ENCODE assay signal across 24 cellular contexts in genomic region chr13:109809216-109809890, GRCh38.
"Had no signal": no experiment of that assay in that cellular context is flagged by ENCODE, and none has a peak within 500 bp of the region (broad histone marks: within the 10 kb centered on the region; RNA-seq: fewer than 3 reads in every experiment).

No MANE protein-coding gene starts in this region.

- H3K36me3 Mint-ChIP-seq: activated naive CD8-positive, alpha-beta T cell treated with anti-CD3 and anti-CD28 coated beads for 36 hours; mesothelial cell of epicardium; naive thymus-derived CD8-positive, alpha-beta T cell had no signal

- H3K36me3 ChIP-seq: gastrocnemius medialis, ovary, prostate gland, right atrium auricular region, WERI-Rb-1 had no signal

- H3K9me3 Mint-ChIP-seq: activated CD4-positive, alpha-beta T cell treated with anti-CD3 and anti-CD28 coated beads, Interleukin-2, amount 10 ng/mL, durations not matched to agents 7 days and 5 days; activated naive CD8-positive, alpha-beta T cell treated with anti-CD3 and anti-CD28 coated beads for 36 hours; activated T-cell treated with anti-CD3 and anti-CD28 coated beads, Interleukin-2, amount 50 U/mL, for 4 hours; activated T-helper 2 cell treated with anti-CD3 and anti-CD28 coated beads, Interferon-gamma antibody, Interleukin-2, Interleukin-4, amounts not matched to agents 10 μg/mL and 5 μg/mL and 100 μg/mL, durations not matched to agents 14 hours and 24 hours and 36 hours; mesothelial cell of epicardium; T-helper 2 cell treated with Interferon-gamma antibody and Interleukin-4, amounts not matched to agents 5 μg/mL and 100 μg/mL, for 36 hours had no signal

- H3K9me3 ChIP-seq: gastrocnemius medialis, ovary, prostate gland, right atrium auricular region had no signal

- H3K4me1 Mint-ChIP-seq: activated CD4-positive, alpha-beta T cell treated with anti-CD3 and anti-CD28 coated beads, Interleukin-2, amount 10 ng/mL, durations not matched to agents 7 days and 5 days; activated naive CD8-positive, alpha-beta T cell treated with anti-CD3 and anti-CD28 coated beads for 36 hours had no signal

- H3K27ac Mint-ChIP-seq: activated CD4-positive, alpha-beta T cell treated with anti-CD3 and anti-CD28 coated beads, Interleukin-2, amount 10 ng/mL, durations not matched to agents 7 days and 5 days; activated naive CD8-positive, alpha-beta T cell treated with anti-CD3 and anti-CD28 coated beads for 36 hours; activated T-helper 2 cell treated with anti-CD3 and anti-CD28 coated beads, Interferon-gamma antibody, Interleukin-2, Interleukin-4, amounts not matched to agents 10 μg/mL and 5 μg/mL and 100 μg/mL, durations not matched to agents 14 hours and 24 hours and 36 hours; mesothelial cell of epicardium; naive thymus-derived CD8-positive, alpha-beta T cell; T-helper 2 cell treated with Interferon-gamma antibody and Interleukin-4, amounts not matched to agents 5 μg/mL and 100 μg/mL, for 36 hours had no signal

- DNase-seq: activated CD4-positive, alpha-beta T cell treated with anti-CD3 and anti-CD28 coated beads, Interleukin-2, amount 10 ng/mL, durations not matched to agents 7 days and 5 days; activated CD4-positive, CD25-positive, alpha-beta regulatory T cell treated with anti-CD3 and anti-CD28 coated beads, Interleukin-2, amount 50 U/mL, for 72 hours; activated CD8-positive, alpha-beta memory T cell treated with anti-CD3 and anti-CD28 coated beads, Interleukin-2, amount 50 U/mL, for 48 hours; activated naive CD4-positive, alpha-beta T cell treated with Interleukin-2 at 50 U/mL for 16 hours; activated naive CD8-positive, alpha-beta T cell treated with anti-CD3 and anti-CD28 coated beads for 36 hours; activated T-cell treated with anti-CD3 and anti-CD28 coated beads, Interleukin-2, amount 50 U/mL, for 4 hours; central memory CD4-positive, alpha-beta T cell; effector memory CD4-positive, alpha-beta T cell; gastrocnemius medialis; hippocampal formation; kidney glomerular epithelial cell; left ventricle myocardium superior; mammary epithelial cell; naive thymus-derived CD8-positive, alpha-beta T cell; ovary; stimulated activated CD4-positive, alpha-beta T cell treated with anti-CD3 and anti-CD28 coated beads, Interleukin-12 subunit alpha, Interleukin-12 subunit beta, amount 100 ng/mL, for 4 hours; stimulated activated CD4-positive, alpha-beta T cell treated with anti-CD3 and anti-CD28 coated beads, Interleukin-4, amount 100 ng/mL, for 4 hours; stimulated activated naive CD8-positive, alpha-beta T cell treated with anti-CD3 and anti-CD28 coated beads, Interleukin-15, Interleukin-2, amounts not matched to agents 100 U/mL and 50 U/mL, for 24 hours; WERI-Rb-1 had no signal

- H3K4me3 Mint-ChIP-seq: activated CD4-positive, alpha-beta T cell treated with anti-CD3 and anti-CD28 coated beads, Interleukin-2, amount 10 ng/mL, durations not matched to agents 7 days and 5 days; activated naive CD8-positive, alpha-beta T cell treated with anti-CD3 and anti-CD28 coated beads for 36 hours; activated T-cell treated with anti-CD3 and anti-CD28 coated beads, Interleukin-2, amount 50 U/mL, for 4 hours; mesothelial cell of epicardium; naive thymus-derived CD8-positive, alpha-beta T cell; T-helper 2 cell treated with Interferon-gamma antibody and Interleukin-4, amounts not matched to agents 5 μg/mL and 100 μg/mL, for 36 hours had no signal

- H3K4me1 ChIP-seq: gastrocnemius medialis, prostate gland, right atrium auricular region had no signal

- H3K4me3 ChIP-seq: gastrocnemius medialis, ovary, prostate gland, right atrium auricular region had no signal

- H3K27ac ChIP-seq: gastrocnemius medialis, ovary, prostate gland, right atrium auricular region, WERI-Rb-1 had no signal

- H3K27me3 ChIP-seq: ovary, right atrium auricular region had no signal

- ATAC-seq: activated T-cell treated with anti-CD3 and anti-CD28 coated beads, Interleukin-2, amount 50 U/mL, for 4 hours; gastrocnemius medialis; left ventricle myocardium superior; naive thymus-derived CD8-positive, alpha-beta T cell; stimulated activated naive CD8-positive, alpha-beta T cell treated with anti-CD3 and anti-CD28 coated beads, Interleukin-15, Interleukin-2, amounts not matched to agents 100 U/mL and 50 U/mL, for 24 hours had no signal
